ENCODE assay signal across 13 cellular contexts in the genomic region with DNA sequence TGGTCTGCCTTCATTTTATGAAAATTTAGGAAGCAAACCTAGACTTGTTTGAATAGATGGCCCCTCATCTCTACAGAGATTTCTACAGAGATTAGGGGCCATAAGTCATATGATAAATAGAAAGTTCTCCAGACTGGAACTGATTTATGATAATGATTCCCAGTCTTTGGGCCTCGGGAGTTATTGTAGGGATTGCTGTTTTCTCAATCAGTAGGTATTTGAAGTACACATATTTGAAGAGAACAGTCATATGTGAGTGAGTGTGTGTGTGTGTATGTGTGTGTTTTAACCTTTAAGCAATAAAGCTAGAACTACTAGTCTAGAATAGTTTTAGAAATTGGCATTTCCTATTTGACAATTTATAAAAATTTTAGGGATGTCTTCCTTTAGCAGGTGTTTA.
"Had no signal": no experiment of that assay in that cellular context is flagged by ENCODE, and none has a peak within 500 bp of the region (broad histone marks: within the 10 kb centered on the region; RNA-seq: fewer than 3 reads in every experiment).

No MANE protein-coding gene starts in this region.

- DNase-seq: activated gamma-delta T cell; activated naive CD8-positive, alpha-beta T cell treated with anti-CD3 and anti-CD28 coated beads, Interleukin-2, amount 10 ng/mL, durations not matched to agents 7 days and 5 days; activated T-cell treated with anti-CD3 and anti-CD28 coated beads, Interleukin-2, amount 50 U/mL, for 1 hour; aorta; glutamatergic neuron; left cardiac atrium; natural killer cell; occipital lobe; right lobe of liver; stimulated activated CD4-positive, alpha-beta T cell treated with anti-CD3 and anti-CD28 coated beads, Interleukin-12 subunit alpha, Interleukin-12 subunit beta, amount 100 ng/mL, for 4 hours; stimulated activated naive CD8-positive, alpha-beta T cell treated with anti-CD3 and anti-CD28 coated beads, Interleukin-15, amount 100 ng/mL, for 72 hours; T-helper 2 cell had no signal

- H3K4me3 ChIP-seq: right lobe of liver, thoracic aorta had no signal
